ENCODE assay signal across 9 cellular contexts in the genomic region with DNA sequence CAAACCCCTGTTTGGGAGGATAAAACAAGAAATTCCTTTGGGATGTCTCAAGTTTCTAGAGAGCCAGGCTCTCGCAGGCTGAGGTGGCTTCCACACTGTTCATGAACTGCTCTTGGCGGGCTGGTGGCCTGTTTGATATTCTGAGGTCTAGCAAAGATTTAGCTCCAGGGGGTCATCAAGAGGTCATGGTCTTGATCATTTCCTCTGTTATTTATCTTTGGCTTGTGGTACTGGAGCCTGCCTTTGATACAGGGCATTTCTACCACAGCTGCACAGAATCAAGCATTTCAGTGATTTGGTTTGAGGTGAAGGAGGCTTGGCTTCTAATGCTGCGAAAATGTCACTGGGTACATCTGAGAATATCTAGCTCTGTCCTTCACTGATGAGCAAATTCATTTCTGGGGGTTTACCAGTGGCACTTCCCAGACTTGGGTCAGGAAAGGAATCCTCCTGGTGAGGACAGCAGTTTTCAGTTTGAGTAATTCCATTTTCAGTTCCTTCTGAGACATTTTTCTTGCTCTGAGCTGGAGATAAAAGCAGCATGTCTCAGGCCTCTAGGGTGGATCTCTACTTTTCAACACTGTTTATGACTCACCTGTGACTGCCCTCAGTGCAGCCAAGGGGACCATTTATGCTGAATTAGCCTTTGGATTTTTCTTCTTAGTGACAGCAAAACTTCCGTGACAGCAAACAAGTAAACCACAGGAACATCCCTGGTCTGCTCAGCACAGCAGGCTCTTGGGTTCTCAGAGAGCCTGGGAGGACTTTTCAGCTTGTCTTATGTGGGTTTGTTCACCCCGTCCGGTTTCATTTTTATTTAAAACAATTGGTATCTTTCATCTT.
DNase-seq lines count a peak whose midpoint lies in the region; ATAC-seq and TF ChIP-seq lines count a peak whose summit lies in the region.
"Had no signal": no experiment of that assay in that cellular context is flagged by ENCODE, and none has a peak within 500 bp of the region (broad histone marks: within the 10 kb centered on the region; RNA-seq: fewer than 3 reads in every experiment).

No MANE protein-coding gene starts in this region.

- WGBS in testis, 2 donors, result 79 to 84% methylated on average over 6 of the region's 6 CpGs

- H3K4me1 ChIP-seq in mucosa of descending colon (ENCODE audit: low read depth) (no peaks in the 10 kb centered on the region), testis (no peaks in the 10 kb centered on the region)

- DNase-seq in MG63, result peak; percentile 73
- peak; percentile 69 for DNase-seq in activated naive CD4-positive, alpha-beta T cell treated with anti-CD3 and anti-CD28 coated beads, Interleukin-2, amount 10 ng/mL, durations not matched to agents 7 days and 5 days
- peak in 1 of 3 donors; percentile 15 for DNase-seq in mucosa of descending colon
- DNase-seq in NCI-H1105 treated with DMSO at 0.1 percent for 48 hours (lab: John Stamatoyannopoulos, UW), result no peak
- no peak for DNase-seq in testis
- DNase-seq in H7, result no peak

- peaks cover 6% of the 10 kb centered on the region for H3K36me3 Mint-ChIP-seq in activated naive CD4-positive, alpha-beta T cell treated with anti-CD3 and anti-CD28 coated beads, Interleukin-2, amount 10 ng/mL, durations not matched to agents 7 days and 5 days

- H3K27me3 Mint-ChIP-seq in activated naive CD4-positive, alpha-beta T cell treated with anti-CD3 and anti-CD28 coated beads, Interleukin-2, amount 10 ng/mL, durations not matched to agents 7 days and 5 days, result peaks cover 26% of the 10 kb centered on the region

- H3K27ac Mint-ChIP-seq in activated naive CD4-positive, alpha-beta T cell treated with anti-CD3 and anti-CD28 coated beads, Interleukin-2, amount 10 ng/mL, durations not matched to agents 7 days and 5 days, result peak overlapping the region; percentile 93

- no peak overlapping the region for H3K27ac ChIP-seq in testis
- H3K27ac ChIP-seq: VCaP had no signal

- peaks cover 52% of the 10 kb centered on the region for H3K4me1 Mint-ChIP-seq in activated naive CD4-positive, alpha-beta T cell treated with anti-CD3 and anti-CD28 coated beads, Interleukin-2, amount 10 ng/mL, durations not matched to agents 7 days and 5 days

- H3K27me3 ChIP-seq in MG63, result no peaks in the 10 kb centered on the region
- no peaks in the 10 kb centered on the region for H3K27me3 ChIP-seq in testis
- H3K27me3 ChIP-seq in H7 (ENCODE audit: control insufficient read depth, insufficient read depth, low read length), result no peaks in the 10 kb centered on the region

- H3K36me3 ChIP-seq in MG63, result no peaks in the 10 kb centered on the region
- H3K36me3 ChIP-seq in mucosa of descending colon (ENCODE audit: low read depth), result no peaks in the 10 kb centered on the region
- H3K36me3 ChIP-seq in testis (ENCODE audit: low read depth, missing control alignments), result no peaks in the 10 kb centered on the region
- H3K36me3 ChIP-seq in H7 (replicated peaks; ENCODE audit: control insufficient read depth, insufficient read depth, low read length), result no peaks in the 10 kb centered on the region

- no peaks in the 10 kb centered on the region for H3K9me3 Mint-ChIP-seq in activated naive CD4-positive, alpha-beta T cell treated with anti-CD3 and anti-CD28 coated beads, Interleukin-2, amount 10 ng/mL, durations not matched to agents 7 days and 5 days

- intact Hi-C loops in mucosa of descending colon (cut with DNase I, micrococcal nuclease) (no loop called here), testis (cut with DNase I; ENCODE audit: low total_unique reads) (no loop called here)

- no peak overlapping the region for H3K4me3 ChIP-seq in MG63
- H3K4me3 ChIP-seq in mucosa of descending colon, result no peak overlapping the region
- H3K4me3 ChIP-seq in testis, result no peak overlapping the region
- no peak overlapping the region for H3K4me3 ChIP-seq in H7 (ENCODE audit: insufficient read depth, low read depth, low read length)

- TF ChIP-seq CTCF in mucosa of descending colon (IDR thresholded peaks at IDR 0.05), result no peak
- no peak for TF ChIP-seq CTCF in testis (IDR thresholded peaks at IDR 0.05)

- CTCF ChIA-PET in activated naive CD4-positive, alpha-beta T cell treated with anti-CD3 and anti-CD28 coated beads, Interleukin-2, amount 10 ng/mL, durations not matched to agents 7 days and 5 days (lab: Charles Lee), result interaction anchor here (0.7 to 3.3 kb wide), 4 partner anchors 113 to 281 kb away, joined by 3 to 21 read pairs (median 3); no protein-coding TSS in a partner anchor

- no peak for TF ChIP-seq POLR2A in testis (IDR thresholded peaks at IDR 0.05)

- no peaks in the 10 kb centered on the region for H3K9me3 ChIP-seq in MG63
- no peaks in the 10 kb centered on the region for H3K9me3 ChIP-seq in mucosa of descending colon
- no peaks in the 10 kb centered on the region for H3K9me3 ChIP-seq in testis

- ATAC-seq in GM18499 (IDR thresholded peaks at IDR 0.05; ENCODE audit: insufficient read depth, unreplicated experiment) (peak; percentile 76), GM21825 (IDR thresholded peaks at IDR 0.05; ENCODE audit: unreplicated experiment) (peak; percentile 90), mucosa of descending colon (peak; percentile 69)

- H3K4me3 Mint-ChIP-seq in activated naive CD4-positive, alpha-beta T cell treated with anti-CD3 and anti-CD28 coated beads, Interleukin-2, amount 10 ng/mL, durations not matched to agents 7 days and 5 days, result peak overlapping the region; percentile 9

Comparison
In these comparisons a context has a peak if more than half of its experiments do, and no peak if none do; other contexts are left out.
1. DNase-seq: peak in MG63 (single experiment) and activated naive CD4-positive, alpha-beta T cell treated with anti-CD3 and anti-CD28 coated beads, Interleukin-2, amount 10 ng/mL, durations not matched to agents 7 days and 5 days (single experiment); none in NCI-H1105 treated with DMSO at 0.1 percent for 48 hours (single experiment), testis (single experiment) and H7 (single experiment).
2. Peak in every context shown above with its lines, with median percentiles within 50 percentile points of each other: ATAC-seq.